In genomic region chr5:139461698-139462097, GRCh38 we compare ENCODE assay signal across 11 cellular contexts. TPM values are rescaled to one million over a fixed set of nuclear protein-coding genes. Genes with fewer than 3 reads are reported as not detected.
DNase-seq lines count a peak whose midpoint lies in the region; ATAC-seq and TF ChIP-seq lines count a peak whose summit lies in the region.
"Had no signal": no experiment of that assay in that cellular context is flagged by ENCODE, and none has a peak within 500 bp of the region (broad histone marks: within the 10 kb centered on the region; RNA-seq: fewer than 3 reads in every experiment).

No MANE protein-coding gene starts in this region.

- H3K4me1 ChIP-seq in breast epithelium (no peaks in the 10 kb centered on the region), lung (ENCODE audit: control insufficient read depth in 2 of 2, insufficient read depth in 2 of 2, low read length in 2 of 2) (peaks cover 0 to 5% of the 10 kb centered on the region in 2 donors), uterus (no peaks in the 10 kb centered on the region)

- CTCF ChIA-PET in MCF 10A (lab: Yijun Ruan, JAX): interaction anchor here (0.7 to 1.8 kb wide), 5 partner anchors 13 to 416 kb away, joined by 3 to 6 read pairs (median 3); no protein-coding TSS in a partner anchor

- POLR2A ChIA-PET in MCF 10A (lab: Yijun Ruan, JAX): no interaction called here

- 61 to 74% methylated on average over 5 of the region's 5 CpGs for WGBS in lung, 2 donors

- BruUV-seq in MCF 10A (replicated peaks; lab: Mats Ljungman, UMichigan): no TSS peak

- no peak overlapping the region for H3K4me3 Mint-ChIP-seq in MCF 10A (ENCODE audit: unreplicated experiment)
- no peak overlapping the region for H3K4me3 Mint-ChIP-seq in progenitor cell of endocrine pancreas (ENCODE audit: low read depth)

- no peak for TF ChIP-seq POLR2A in breast epithelium (IDR thresholded peaks at IDR 0.05)
- no peak for TF ChIP-seq POLR2A in uterus (IDR thresholded peaks at IDR 0.05)

- H3K36me3 ChIP-seq in breast epithelium (no peaks in the 10 kb centered on the region), lung (ENCODE audit: control insufficient read depth in 2 of 2, insufficient read depth in 2 of 2, low read length in 2 of 2) (no peaks in the 10 kb centered on the region), uterus (no peaks in the 10 kb centered on the region)

- H3K27me3 Mint-ChIP-seq in MCF 10A (ENCODE audit: insufficient read depth, unreplicated experiment) (no peaks in the 10 kb centered on the region), progenitor cell of endocrine pancreas (peaks cover 2% of the 10 kb centered on the region)

- peak overlapping the region; percentile 26 to 51 (median 32) for H3K4me3 ChIP-seq in breast epithelium
- peak overlapping the region; percentile 44 for H3K4me3 ChIP-seq in coronary artery
- H3K4me3 ChIP-seq in lung: peak overlapping the region; percentile 36
- peak overlapping the region in 1 of 2 donors; percentile 23 for H3K4me3 ChIP-seq in uterus

- H3K4me1 Mint-ChIP-seq in MCF 10A (ENCODE audit: insufficient read depth, unreplicated experiment) (peaks cover 6% of the 10 kb centered on the region), progenitor cell of endocrine pancreas (ENCODE audit: low read depth) (peaks cover 10% of the 10 kb centered on the region)

- H3K36me3 Mint-ChIP-seq in MCF 10A (ENCODE audit: insufficient read depth, unreplicated experiment) (no peaks in the 10 kb centered on the region), progenitor cell of endocrine pancreas (ENCODE audit: insufficient read depth) (no peaks in the 10 kb centered on the region)

- H3K27me3 ChIP-seq in breast epithelium (no peaks in the 10 kb centered on the region), lung (ENCODE audit: control insufficient read depth, insufficient read depth) (no peaks in the 10 kb centered on the region), uterus (no peaks in the 10 kb centered on the region)

- H3K9me3 Mint-ChIP-seq in MCF 10A (ENCODE audit: unreplicated experiment) (no peaks in the 10 kb centered on the region), progenitor cell of endocrine pancreas (ENCODE audit: low read depth) (no peaks in the 10 kb centered on the region)

- H3K27ac Mint-ChIP-seq in MCF 10A (ENCODE audit: low read depth, unreplicated experiment): no peak overlapping the region
- H3K27ac Mint-ChIP-seq in progenitor cell of endocrine pancreas: no peak overlapping the region

- H3K9me3 ChIP-seq in breast epithelium (no peaks in the 10 kb centered on the region), lung (ENCODE audit: control insufficient read depth in 2 of 2, insufficient read depth in 1 of 2, low read length in 1 of 2) (no peaks in the 10 kb centered on the region), uterus (no peaks in the 10 kb centered on the region)

- DNase-seq in breast epithelium (ENCODE audit: low spot score in 2 of 2) (no peak), MCF 10A (ENCODE audit: unreplicated experiment) (no peak), coronary artery (ENCODE audit: low spot score) (no peak), lung (ENCODE audit: low spot score) (no peak), uterus (peak in 1 of 2 donors; percentile 48), progenitor cell of endocrine pancreas (ENCODE audit: low spot score, unreplicated experiment) (no peak), H4 (ENCODE audit: low spot score) (no peak)
- DNase-seq: cortex of kidney, NCI-H446 had no signal

- H3K27ac ChIP-seq in breast epithelium: peak overlapping the region; percentile 34 to 70
- H3K27ac ChIP-seq in coronary artery: peak overlapping the region in 1 of 2 donors; percentile 66
- H3K27ac ChIP-seq in lung (ENCODE audit: low read depth in 1 of 2, low read length in 1 of 2): peak overlapping the region; percentile 43 to 89
- H3K27ac ChIP-seq in uterus: peak overlapping the region; percentile 64 to 66

- ATAC-seq in lung (ENCODE audit: insufficient read depth, low FRiP score) (no peak), HG02623 (IDR thresholded peaks at IDR 0.05; ENCODE audit: unreplicated experiment) (no peak)

- intact Hi-C loops in breast epithelium (cut with DNase I; ENCODE audit: low total_unique reads) (no loop called here), MCF 10A (cut with micrococcal nuclease) (no loop called here), uterus (cut with DNase I; ENCODE audit: low total_unique reads) (no loop called here)

- no peak for TF ChIP-seq CTCF in breast epithelium (IDR thresholded peaks at IDR 0.05)
- no peak for TF ChIP-seq CTCF in MCF 10A (IDR thresholded peaks at IDR 0.05; ENCODE audit: unreplicated experiment)
- TF ChIP-seq CTCF in coronary artery (IDR thresholded peaks at IDR 0.05): no peak
- TF ChIP-seq CTCF in lung (IDR thresholded peaks at IDR 0.05; ENCODE audit: control extremely low read depth, extremely low read depth): no peak
- TF ChIP-seq CTCF in uterus (IDR thresholded peaks at IDR 0.05): no peak
- no peak for TF ChIP-seq CTCF in progenitor cell of endocrine pancreas (IDR thresholded peaks at IDR 0.05; ENCODE audit: unreplicated experiment)

RNA-seq across cellular contexts. Expression of gene ECSCR, which starts 0.8 kb away (rescaled TPM):
- total RNA-seq in breast epithelium (10 to 100 TPM in 2 of 3 donors, 1 to 10 TPM in 1; 6.6 to 39.3 (median 17.4) TPM), MCF 10A (2022) (not detected in 2 replicates), lung (10 to 100 TPM; 46.2 to 46.7 TPM), uterus (10 to 100 TPM; 19.2 to 68.9 (median 42.0) TPM), progenitor cell of endocrine pancreas (not detected in 2 replicates)
- 10 to 100 TPM; 24.6 to 55.7 TPM for polyA plus RNA-seq in lung
- total RNA-seq in H4 (2014; rRNA removed; shearing (Covaris generic)): 0.10 TPM in 1 of 2 replicates, not detected in the other
- total RNA-seq: kidney epithelial cell had no signal

RNA-seq across cellular contexts. Expression of gene SMIM33, which starts 9.1 kb away (rescaled TPM):
- total RNA-seq in breast epithelium (not detected), MCF 10A (2022) (not detected in 2 replicates), lung (not detected), uterus (not detected), progenitor cell of endocrine pancreas (not detected in 2 replicates)
- under 1 TPM in 1 of 2 donors, not detected in 1; 0.17 TPM for polyA plus RNA-seq in lung
- not detected in 2 replicates for total RNA-seq in H4 (2014; rRNA removed; shearing (Covaris generic))
- total RNA-seq: kidney epithelial cell had no signal

RNA-seq across cellular contexts. Expression of gene STING1, which starts 20.9 kb away (rescaled TPM):
- total RNA-seq in breast epithelium (10 to 100 TPM; 22.0 to 47.9 (median 39.0) TPM), MCF 10A (2022) (33.1 and 35.1 TPM in 2 replicates), lung (100 to 1,000 TPM; 144 to 204 TPM), uterus (10 to 100 TPM; 16.9 to 90.1 (median 48.5) TPM), progenitor cell of endocrine pancreas (0.53 TPM in 1 of 2 replicates, not detected in the other)
- 100 to 1,000 TPM in 1 of 2 donors, 10 to 100 TPM in 1; 54.3 to 114 TPM for polyA plus RNA-seq in lung
- total RNA-seq in H4 (2014; rRNA removed; shearing (Covaris generic)): 14.2 and 15.6 TPM in 2 replicates

RNA-seq across cellular contexts. Expression of gene DNAJC18, which starts 22.4 kb away (rescaled TPM):
- total RNA-seq in breast epithelium (1 to 10 TPM; 5.4 to 9.5 (median 7.6) TPM), MCF 10A (2022) (14.1 and 15.1 TPM in 2 replicates), lung (1 to 10 TPM; 8.0 to 9.4 TPM), uterus (10 to 100 TPM in 2 of 4 donors, 1 to 10 TPM in 2; 3.1 to 21.6 (median 12.6) TPM), progenitor cell of endocrine pancreas (23.1 and 23.3 TPM in 2 replicates)
- 10 to 100 TPM in 1 of 2 donors, 1 to 10 TPM in 1; 2.2 to 10.7 TPM for polyA plus RNA-seq in lung
- total RNA-seq in H4 (2014; rRNA removed; shearing (Covaris generic)): 4.5 and 22.9 TPM in 2 replicates

RNA-seq across cellular contexts. Expression of gene SPATA24, which starts 57.8 kb away (rescaled TPM):
- 1 to 10 TPM in 2 of 3 donors, under 1 TPM in 1; 0.98 to 2.4 (median 2.2) TPM for total RNA-seq in breast epithelium
- total RNA-seq in MCF 10A (2022): 9.8 and 11.6 TPM in 2 replicates
- 1 to 10 TPM; 4.2 to 5.8 TPM for total RNA-seq in lung
- polyA plus RNA-seq in lung: 10 to 100 TPM in 1 of 2 donors, 1 to 10 TPM in 1; 6.6 to 11.1 TPM
- 1 to 10 TPM in 2 of 4 donors, not detected in 2; 2.4 to 3.4 TPM for total RNA-seq in uterus
- 13.9 and 14.0 TPM in 2 replicates for total RNA-seq in progenitor cell of endocrine pancreas
- 3.4 and 5.9 TPM in 2 replicates for total RNA-seq in H4 (2014; rRNA removed; shearing (Covaris generic))
